In the genomic region with DNA sequence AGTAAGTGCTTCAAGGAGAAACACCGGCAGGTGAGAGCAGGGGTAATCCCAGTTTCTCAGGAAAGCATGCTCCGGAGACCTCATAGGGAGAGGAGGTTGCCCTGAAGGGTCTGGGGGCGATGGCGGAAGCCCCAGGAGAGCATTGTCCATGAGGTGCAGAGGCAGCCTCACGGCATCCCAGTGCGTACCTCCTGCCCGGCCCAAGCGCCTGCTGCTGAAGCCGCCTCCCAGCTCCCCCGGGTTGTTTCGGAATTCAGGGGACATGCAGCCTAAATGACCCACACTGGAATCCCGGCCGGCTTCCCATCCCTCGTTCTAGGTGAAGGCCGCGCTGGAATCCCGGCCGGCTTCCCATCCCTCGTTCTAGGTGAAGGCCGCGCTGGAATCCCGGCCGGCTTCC, we compare ENCODE assay signal across 12 cellular contexts. TPM values are rescaled to one million over a fixed set of nuclear protein-coding genes. Genes with fewer than 3 reads are reported as not detected.
A peak's percentile ranks its signal among the peaks of the same experiment; 100 is the strongest.
DNase-seq lines count a peak whose midpoint lies in the region; ATAC-seq and TF ChIP-seq lines count a peak whose summit lies in the region.
"Had no signal": no experiment of that assay in that cellular context is flagged by ENCODE, and none has a peak within 500 bp of the region (broad histone marks: within the 10 kb centered on the region; RNA-seq: fewer than 3 reads in every experiment).

No MANE protein-coding gene starts in this region.

- H3K27me3 Mint-ChIP-seq in endothelial cell (ENCODE audit: unreplicated experiment) = peaks cover 14% of the 10 kb centered on the region

- H3K36me3 Mint-ChIP-seq in endothelial cell (ENCODE audit: low read depth, unreplicated experiment) = peaks cover 9% of the 10 kb centered on the region

- no peaks in the 10 kb centered on the region for H3K9me3 Mint-ChIP-seq in endothelial cell (ENCODE audit: unreplicated experiment)

- H4K20me1 ChIP-seq in SK-N-SH (ENCODE audit: insufficient read depth) (peaks cover 71% of the 10 kb centered on the region), OCI-LY7 (ENCODE audit: insufficient read depth, low read length) (peaks cover 24% of the 10 kb centered on the region)

- TF ChIP-seq CTCF in SK-N-SH (IDR thresholded peaks at IDR 0.05) = no peak
- no peak for TF ChIP-seq CTCF in OCI-LY7 (conservative IDR thresholded peaks at IDR 0.05; ENCODE audit: low read length)
- no peak for TF ChIP-seq CTCF in endothelial cell (IDR thresholded peaks at IDR 0.05; ENCODE audit: unreplicated experiment)
- no peak for TF ChIP-seq CTCF in uterus (IDR thresholded peaks at IDR 0.05)

- peaks cover 11% of the 10 kb centered on the region for H3F3A ChIP-seq in SK-N-SH (replicated peaks; ENCODE audit: insufficient read depth)

- H3K9me2 ChIP-seq in SK-N-SH = no peaks in the 10 kb centered on the region
- no peaks in the 10 kb centered on the region for H3K9me2 ChIP-seq in OCI-LY7 (ENCODE audit: insufficient read depth, low read length)

- H3K79me2 ChIP-seq in SK-N-SH (ENCODE audit: insufficient read depth) (peaks cover 67% of the 10 kb centered on the region), OCI-LY7 (ENCODE audit: insufficient read depth, low read depth, low read length) (peaks cover 56% of the 10 kb centered on the region)

- DNase-seq in SK-N-SH (no peak), OCI-LY7 (ENCODE audit: low spot score) (no peak), endothelial cell (ENCODE audit: low spot score) (no peak), posterior vena cava (ENCODE audit: low spot score) (peak; percentile 73), uterus (no peak), NCI-H187 (lab: John Stamatoyannopoulos, UW) (no peak)
- DNase-seq: brain microvascular endothelial cell; effector CD8-positive, alpha-beta T cell; NCI-H1694; Right ventricle myocardium superior had no signal

- no TSS peak for BruUV-seq in OCI-LY7 (replicated peaks; lab: Mats Ljungman, UMichigan)

- H3K27ac ChIP-seq in SK-N-SH (ENCODE audit: low read depth in 2 of 2, low read length in 1 of 2) = no peak overlapping the region
- H3K27ac ChIP-seq in OCI-LY7 (ENCODE audit: low read depth, low read length, poor library complexity, severe bottlenecking) = no peak overlapping the region
- H3K27ac ChIP-seq in uterus = no peak overlapping the region
- H3K27ac ChIP-seq: brain microvascular endothelial cell had no signal

- intact Hi-C loops in OCI-LY7 (cut with micrococcal nuclease; ENCODE audit: unreplicated experiment) (no loop called here), posterior vena cava (cut with DNase I) (no loop called here), uterus (cut with DNase I; ENCODE audit: low total_unique reads) (no loop called here)

- H3K27ac Mint-ChIP-seq in endothelial cell (ENCODE audit: unreplicated experiment) = no peak overlapping the region

- CTCF ChIA-PET in SK-N-SH (lab: Yijun Ruan, JAX) (interaction anchor here (0.7 to 1.5 kb wide), 2 partner anchors 15 to 93 kb away, joined by 4 read pairs; no protein-coding TSS in a partner anchor), OCI-LY7 (lab: Charles Lee; ENCODE audit: unreplicated experiment) (no interaction called here)

- POLR2A ChIA-PET in SK-N-SH (lab: Yijun Ruan, JAX) = no interaction called here
- POLR2A ChIA-PET in OCI-LY7 (lab: Charles Lee) = no interaction called here

- H3K4me1 ChIP-seq in SK-N-SH (ENCODE audit: control insufficient read depth in 1 of 2, insufficient read depth in 2 of 2, low read depth in 1 of 2, low read length in 1 of 2) (peaks cover 0 to 21% of the 10 kb centered on the region in 2 experiments; a peak in 2 of 4 replicates), OCI-LY7 (ENCODE audit: insufficient read depth, low read length, poor library complexity, severe bottlenecking) (peaks cover 25% of the 10 kb centered on the region), uterus (peaks cover 0 to 6% of the 10 kb centered on the region in 2 donors)

- H3K4me2 ChIP-seq in SK-N-SH (peak overlapping the region; percentile 95), OCI-LY7 (ENCODE audit: low read length) (peak overlapping the region; percentile 84)

- TF ChIP-seq RAD21 in SK-N-SH (IDR thresholded peaks at IDR 0.05; ENCODE audit: low read length) = no peak

- WGBS in SK-N-SH (ENCODE audit: low lambda C conversion rate) = 100% methylated on average over 6 of the region's 23 CpGs

- H3K9me3 ChIP-seq in SK-N-SH (no peaks in the 10 kb centered on the region), OCI-LY7 (ENCODE audit: low read length) (no peaks in the 10 kb centered on the region), uterus (no peaks in the 10 kb centered on the region)

- no peak for TF ChIP-seq EP300 in SK-N-SH (IDR thresholded peaks at IDR 0.05; ENCODE audit: borderline replicate concordance in 1 of 2, low read depth in 1 of 2, low read length in 1 of 2)

- no peak for TF ChIP-seq POLR2A in uterus (IDR thresholded peaks at IDR 0.05)

- H3K27me3 ChIP-seq in SK-N-SH (ENCODE audit: insufficient read depth) (no peaks in the 10 kb centered on the region), uterus (no peaks in the 10 kb centered on the region)
- H3K27me3 ChIP-seq: brain microvascular endothelial cell had no signal

- no peak overlapping the region for H2AFZ ChIP-seq in SK-N-SH (ENCODE audit: low read depth)
- H2AFZ ChIP-seq in OCI-LY7 (ENCODE audit: low read length) = no peak overlapping the region

- H3K36me3 ChIP-seq in SK-N-SH (replicated peaks in 1 of 2; ENCODE audit: control insufficient read depth in 1 of 2, insufficient read depth in 2 of 2, low read length in 1 of 2) = peaks cover 0 to 2% of the 10 kb centered on the region in 2 experiments
- peaks cover 20% of the 10 kb centered on the region for H3K36me3 ChIP-seq in OCI-LY7 (ENCODE audit: insufficient read depth, low read length)
- H3K36me3 ChIP-seq in uterus = no peaks in the 10 kb centered on the region
- H3K36me3 ChIP-seq: brain microvascular endothelial cell had no signal

- H3K4me3 Mint-ChIP-seq in endothelial cell (ENCODE audit: unreplicated experiment) = peak overlapping the region; percentile 97

- no peak for ATAC-seq in SK-N-SH treated with all-trans-retinoic acid at 6 μM for 48 hours
- ATAC-seq in HG02981 (IDR thresholded peaks at IDR 0.05; ENCODE audit: unreplicated experiment) = no peak

- H3K9ac ChIP-seq in SK-N-SH = no peak overlapping the region

- H3K4me1 Mint-ChIP-seq in endothelial cell (ENCODE audit: unreplicated experiment) = peaks cover 22% of the 10 kb centered on the region

- H3K4me3 ChIP-seq in SK-N-SH (ENCODE audit: low read depth in 2 of 2, low read length in 1 of 2) (no peak overlapping the region), OCI-LY7 (ENCODE audit: low read depth, low read length, poor library complexity, severe bottlenecking) (no peak overlapping the region), uterus (no peak overlapping the region)

TF ChIP-seq in SK-N-SH, 30 proteins besides CTCF, POLR2A, EP300 and RAD21:
- TF ChIP-seq GABPA (IDR thresholded peaks at IDR 0.05; ENCODE audit: low read depth) (no peak), NRF1 (IDR thresholded peaks at IDR 0.05; ENCODE audit: low read depth, low read length) (no peak)
- TF ChIP-seq, protein P1, sequence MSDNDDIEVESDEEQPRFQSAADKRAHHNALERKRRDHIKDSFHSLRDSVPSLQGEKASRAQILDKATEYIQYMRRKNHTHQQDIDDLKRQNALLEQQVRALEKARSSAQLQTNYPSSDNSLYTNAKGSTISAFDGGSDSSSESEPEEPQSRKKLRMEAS (IDR thresholded peaks at IDR 0.05; ENCODE audit: low read depth) = no peak

TF ChIP-seq in SK-N-SH treated with all-trans-retinoic acid at 6 μM for 48 hours, 23 proteins besides CTCF, POLR2A, EP300 and RAD21 (continues in another document):
- TF ChIP-seq OSR1 (CRISPR knock-in tag; IDR thresholded peaks at IDR 0.05) = no peak
- TF ChIP-seq ZC3H10 (CRISPR knock-in tag; IDR thresholded peaks at IDR 0.05) = no peak
- TF ChIP-seq, protein P2, sequence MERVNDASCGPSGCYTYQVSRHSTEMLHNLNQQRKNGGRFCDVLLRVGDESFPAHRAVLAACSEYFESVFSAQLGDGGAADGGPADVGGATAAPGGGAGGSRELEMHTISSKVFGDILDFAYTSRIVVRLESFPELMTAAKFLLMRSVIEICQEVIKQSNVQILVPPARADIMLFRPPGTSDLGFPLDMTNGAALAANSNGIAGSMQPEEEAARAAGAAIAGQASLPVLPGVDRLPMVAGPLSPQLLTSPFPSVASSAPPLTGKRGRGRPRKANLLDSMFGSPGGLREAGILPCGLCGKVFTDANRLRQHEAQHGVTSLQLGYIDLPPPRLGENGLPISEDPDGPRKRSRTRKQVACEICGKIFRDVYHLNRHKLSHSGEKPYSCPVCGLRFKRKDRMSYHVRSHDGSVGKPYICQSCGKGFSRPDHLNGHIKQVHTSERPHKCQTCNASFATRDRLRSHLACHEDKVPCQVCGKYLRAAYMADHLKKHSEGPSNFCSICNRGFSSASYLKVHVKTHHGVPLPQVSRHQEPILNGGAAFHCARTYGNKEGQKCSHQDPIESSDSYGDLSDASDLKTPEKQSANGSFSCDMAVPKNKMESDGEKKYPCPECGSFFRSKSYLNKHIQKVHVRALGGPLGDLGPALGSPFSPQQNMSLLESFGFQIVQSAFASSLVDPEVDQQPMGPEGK (CRISPR knock-in tag; IDR thresholded peaks at IDR 0.05; ENCODE audit: borderline replicate concordance) = no peak
- TF ChIP-seq ISL1 (CRISPR knock-in tag; IDR thresholded peaks at IDR 0.05) = no peak
- no peak for TF ChIP-seq ZNF70 (CRISPR knock-in tag; IDR thresholded peaks at IDR 0.05)

RNA-seq across cellular contexts. Expression of a gene that starts 2.7 kb away (rescaled TPM):
- polyA plus RNA-seq in SK-N-SH (2012; rRNA removed) = 6.8 and 7.9 TPM in 2 replicates
- polyA plus RNA-seq in SK-N-SH (2012; cell fraction: cytosol; rRNA removed) = 6.3 and 7.8 TPM in 2 replicates
- 12.3 and 12.4 TPM in 2 replicates for polyA plus RNA-seq in SK-N-SH (2012; cell fraction: nucleus; rRNA removed)
- 27.8 and 30.4 TPM in 2 replicates for total RNA-seq in OCI-LY7 (2014; rRNA removed; shearing (Covaris generic))
- total RNA-seq in OCI-LY7 (2022) = 31.6 and 33.6 TPM in 2 replicates
- total RNA-seq in endothelial cell (ENCODE audit: unreplicated experiment) = 22.6 TPM
- 1 to 10 TPM; 7.3 to 8.5 TPM for total RNA-seq in posterior vena cava
- total RNA-seq in uterus = 10 to 100 TPM in 2 of 4 donors, 1 to 10 TPM in 1, under 1 TPM in 1; 0.59 to 16.4 (median 12.7) TPM

RNA-seq across cellular contexts. Expression of a gene that starts 28.7 kb away (rescaled TPM):
- polyA plus RNA-seq in SK-N-SH (2012; rRNA removed) = 7.8 and 10.3 TPM in 2 replicates
- 6.0 and 7.7 TPM in 2 replicates for polyA plus RNA-seq in SK-N-SH (2012; cell fraction: cytosol; rRNA removed)
- 40.9 and 50.0 TPM in 2 replicates for polyA plus RNA-seq in SK-N-SH (2012; cell fraction: nucleus; rRNA removed)
- 37.3 and 38.1 TPM in 2 replicates for total RNA-seq in OCI-LY7 (2014; rRNA removed; shearing (Covaris generic))
- total RNA-seq in OCI-LY7 (2022) (46.6 and 47.3 TPM in 2 replicates), endothelial cell (ENCODE audit: unreplicated experiment) (40.3 TPM), posterior vena cava (10 to 100 TPM; 20.8 to 21.7 TPM), uterus (10 to 100 TPM; 17.9 to 47.4 (median 37.9) TPM)
